In the genomic region with DNA sequence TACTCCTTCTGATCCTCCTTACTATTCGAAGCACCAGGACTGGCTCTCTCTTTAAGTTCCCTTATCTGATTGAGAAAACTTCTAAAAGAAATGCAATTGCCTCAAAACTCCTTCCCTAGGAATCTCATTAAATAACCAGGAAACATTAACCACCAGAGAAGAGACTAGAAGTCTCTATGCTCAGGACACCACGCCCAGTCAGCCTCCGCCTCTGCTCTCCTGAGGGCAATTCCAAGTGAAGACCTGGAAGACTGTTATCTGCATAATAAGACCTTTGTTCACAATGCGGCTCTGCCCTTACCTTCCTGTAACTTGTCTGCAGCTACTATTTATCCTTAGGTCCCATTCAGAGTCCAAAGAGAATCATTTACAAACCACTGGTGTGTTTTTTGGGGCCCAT, we compare ENCODE assay signal across 19 cellular contexts.
DNase-seq lines count a peak whose midpoint lies in the region; ATAC-seq and TF ChIP-seq lines count a peak whose summit lies in the region.
"Had no signal": no experiment of that assay in that cellular context is flagged by ENCODE, and none has a peak within 500 bp of the region (broad histone marks: within the 10 kb centered on the region; RNA-seq: fewer than 3 reads in every experiment).

No MANE protein-coding gene starts in this region.

- TF ChIP-seq CTCF in colonic mucosa (IDR thresholded peaks at IDR 0.05): no peak
- no peak for TF ChIP-seq CTCF in mucosa of descending colon (IDR thresholded peaks at IDR 0.05)

- intact Hi-C loops in left ventricle myocardium superior (cut with micrococcal nuclease): no loop called here
- intact Hi-C loops in left cardiac atrium (cut with DNase I): no loop called here
- intact Hi-C loops in colonic mucosa (cut with DNase I): no loop called here
- intact Hi-C loops in mucosa of descending colon (cut with DNase I, micrococcal nuclease): no loop called here

- H3K9ac ChIP-seq in colonic mucosa (ENCODE audit: low read depth in 2 of 2, low read length in 2 of 2): no peak overlapping the region
- H3K9ac ChIP-seq: KMS-11 had no signal

- H3K4me1 ChIP-seq in colonic mucosa (no peaks in the 10 kb centered on the region), mucosa of descending colon (ENCODE audit: low read depth) (peaks cover 5% of the 10 kb centered on the region)

- ATAC-seq in left ventricle myocardium superior: peak; percentile 53
- ATAC-seq in left cardiac atrium: no peak
- ATAC-seq in mucosa of descending colon: peak; percentile 36
- ATAC-seq in GM18511 (IDR thresholded peaks at IDR 0.05; ENCODE audit: unreplicated experiment): no peak
- ATAC-seq: A549, HepG2 had no signal

- H3K9me3 ChIP-seq in colonic mucosa (no peaks in the 10 kb centered on the region), mucosa of descending colon (no peaks in the 10 kb centered on the region)
- H3K9me3 ChIP-seq: A549 had no signal

- H3K4me3 ChIP-seq in colonic mucosa: no peak overlapping the region
- H3K4me3 ChIP-seq in mucosa of descending colon: no peak overlapping the region
- H3K4me3 ChIP-seq: A549 had no signal

- DNase-seq in left ventricle myocardium superior (no peak), left cardiac atrium (no peak), colonic mucosa (peak; percentile 60), mucosa of descending colon (peak in 2 of 3 donors; percentile 72 to 83), OCI-M1 (lab: John Stamatoyannopoulos, UW) (no peak), NCI-H187 (lab: John Stamatoyannopoulos, UW) (no peak)
- DNase-seq: C1 segment of cervical spinal cord, DMS 273 treated with DMSO at 0.1 percent for 48 hours, GF-D8, GOT3, HFFc6, MM.1S, NCI-H1092 treated with DMSO at 0.1 percent for 48 hours, NCI-H510A treated with DMSO at 0.1 percent for 48 hours, SHP77 treated with DMSO at 0.1 percent for 48 hours had no signal

- no peaks in the 10 kb centered on the region for H3K36me3 ChIP-seq in colonic mucosa
- no peaks in the 10 kb centered on the region for H3K36me3 ChIP-seq in mucosa of descending colon (ENCODE audit: low read depth)

- no peak overlapping the region for H3K27ac ChIP-seq in colonic mucosa
- H3K27ac ChIP-seq: A549, KMS-11 had no signal

- H3K27me3 ChIP-seq in colonic mucosa: no peaks in the 10 kb centered on the region

Comparison
In these comparisons a context has a peak if more than half of its experiments do, and no peak if none do; other contexts are left out.
1. ATAC-seq: peak in left ventricle myocardium superior (single experiment) and mucosa of descending colon (single experiment); none in left cardiac atrium (0 of 2) and GM18511 (single experiment).
2. DNase-seq: peak in colonic mucosa (single experiment) and mucosa of descending colon (2 of 3); none in left ventricle myocardium superior (single experiment), left cardiac atrium (single experiment), OCI-M1 (single experiment) and NCI-H187 (0 of 2).